ENCODE assay signal across 1 cellular context in the genomic region with DNA sequence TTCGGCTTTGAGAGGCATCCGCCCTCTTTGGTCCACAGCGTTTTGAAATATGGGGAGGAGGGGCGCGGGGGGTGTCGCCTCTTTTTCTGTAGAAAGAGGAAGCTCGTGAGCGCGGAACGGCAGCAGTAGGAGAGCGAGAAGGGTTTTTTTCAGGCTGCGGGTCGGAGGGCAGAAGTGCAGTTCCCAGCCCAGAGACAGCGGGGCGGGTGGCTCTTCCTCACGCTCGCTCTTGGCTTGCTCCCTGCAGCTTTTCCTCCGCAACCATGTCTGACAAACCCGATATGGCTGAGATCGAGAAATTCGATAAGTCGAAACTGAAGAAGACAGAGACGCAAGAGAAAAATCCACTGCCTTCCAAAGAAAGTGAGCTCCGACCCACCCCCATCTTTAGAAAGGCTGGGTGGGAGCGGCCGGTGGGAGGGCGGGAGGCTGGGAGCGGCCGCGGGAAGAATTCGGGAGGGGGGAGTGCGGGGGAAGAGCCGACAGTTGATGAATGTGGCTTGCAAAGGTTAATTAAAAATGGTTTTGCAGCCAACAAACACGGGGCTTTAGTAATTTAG.
A peak's percentile ranks its signal among the peaks of the same experiment; 100 is the strongest.
TF ChIP-seq lines count a peak whose summit lies in the region.

No MANE protein-coding gene starts in this region.

TF ChIP-seq in GM12878, 131 proteins besides CTCF, POLR2A, EP300 and RAD21 (continued from another document):
- no peak for TF ChIP-seq ZNF592 (IDR thresholded peaks at IDR 0.05)
- no peak for TF ChIP-seq PAX5 (IDR thresholded peaks at IDR 0.05; ENCODE audit: borderline replicate concordance, low read depth, low read length)
- TF ChIP-seq BACH1 (IDR thresholded peaks at IDR 0.05; ENCODE audit: borderline replicate concordance), result peak; percentile 54
- 0 out of 2 replicates have a peak, but pooled peaks have one; percentile 34 for TF ChIP-seq MTA2 (IDR thresholded peaks at IDR 0.05; ENCODE audit: low read depth)
- TF ChIP-seq RELB (IDR thresholded peaks at IDR 0.05; ENCODE audit: low read depth), result peak; percentile 56
- no peak for TF ChIP-seq CREB1 (IDR thresholded peaks at IDR 0.05; ENCODE audit: low read depth)
- peak in 1 of 2 experiments; percentile 71; a peak in 3 of 4 replicates for TF ChIP-seq IKZF2 (IDR thresholded peaks at IDR 0.05)
- TF ChIP-seq, protein P1, sequence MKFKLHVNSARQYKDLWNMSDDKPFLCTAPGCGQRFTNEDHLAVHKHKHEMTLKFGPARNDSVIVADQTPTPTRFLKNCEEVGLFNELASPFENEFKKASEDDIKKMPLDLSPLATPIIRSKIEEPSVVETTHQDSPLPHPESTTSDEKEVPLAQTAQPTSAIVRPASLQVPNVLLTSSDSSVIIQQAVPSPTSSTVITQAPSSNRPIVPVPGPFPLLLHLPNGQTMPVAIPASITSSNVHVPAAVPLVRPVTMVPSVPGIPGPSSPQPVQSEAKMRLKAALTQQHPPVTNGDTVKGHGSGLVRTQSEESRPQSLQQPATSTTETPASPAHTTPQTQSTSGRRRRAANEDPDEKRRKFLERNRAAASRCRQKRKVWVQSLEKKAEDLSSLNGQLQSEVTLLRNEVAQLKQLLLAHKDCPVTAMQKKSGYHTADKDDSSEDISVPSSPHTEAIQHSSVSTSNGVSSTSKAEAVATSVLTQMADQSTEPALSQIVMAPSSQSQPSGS (IDR thresholded peaks at IDR 0.05; ENCODE audit: low read length), result no peak
- no peak for TF ChIP-seq TCF7 (IDR thresholded peaks at IDR 0.05; ENCODE audit: borderline replicate concordance)
- TF ChIP-seq, protein P2, sequence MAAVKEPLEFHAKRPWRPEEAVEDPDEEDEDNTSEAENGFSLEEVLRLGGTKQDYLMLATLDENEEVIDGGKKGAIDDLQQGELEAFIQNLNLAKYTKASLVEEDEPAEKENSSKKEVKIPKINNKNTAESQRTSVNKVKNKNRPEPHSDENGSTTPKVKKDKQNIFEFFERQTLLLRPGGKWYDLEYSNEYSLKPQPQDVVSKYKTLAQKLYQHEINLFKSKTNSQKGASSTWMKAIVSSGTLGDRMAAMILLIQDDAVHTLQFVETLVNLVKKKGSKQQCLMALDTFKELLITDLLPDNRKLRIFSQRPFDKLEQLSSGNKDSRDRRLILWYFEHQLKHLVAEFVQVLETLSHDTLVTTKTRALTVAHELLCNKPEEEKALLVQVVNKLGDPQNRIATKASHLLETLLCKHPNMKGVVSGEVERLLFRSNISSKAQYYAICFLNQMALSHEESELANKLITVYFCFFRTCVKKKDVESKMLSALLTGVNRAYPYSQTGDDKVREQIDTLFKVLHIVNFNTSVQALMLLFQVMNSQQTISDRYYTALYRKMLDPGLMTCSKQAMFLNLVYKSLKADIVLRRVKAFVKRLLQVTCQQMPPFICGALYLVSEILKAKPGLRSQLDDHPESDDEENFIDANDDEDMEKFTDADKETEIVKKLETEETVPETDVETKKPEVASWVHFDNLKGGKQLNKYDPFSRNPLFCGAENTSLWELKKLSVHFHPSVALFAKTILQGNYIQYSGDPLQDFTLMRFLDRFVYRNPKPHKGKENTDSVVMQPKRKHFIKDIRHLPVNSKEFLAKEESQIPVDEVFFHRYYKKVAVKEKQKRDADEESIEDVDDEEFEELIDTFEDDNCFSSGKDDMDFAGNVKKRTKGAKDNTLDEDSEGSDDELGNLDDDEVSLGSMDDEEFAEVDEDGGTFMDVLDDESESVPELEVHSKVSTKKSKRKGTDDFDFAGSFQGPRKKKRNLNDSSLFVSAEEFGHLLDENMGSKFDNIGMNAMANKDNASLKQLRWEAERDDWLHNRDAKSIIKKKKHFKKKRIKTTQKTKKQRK (IDR thresholded peaks at IDR 0.05; ENCODE audit: low read depth, low read length), result no peak
- peak; percentile 22; the same call in 1 of the 2 replicates for TF ChIP-seq LARP7 (IDR thresholded peaks at IDR 0.05)
- no peak for TF ChIP-seq GABPA (IDR thresholded peaks at IDR 0.05; ENCODE audit: low read depth)
- TF ChIP-seq, protein P3, sequence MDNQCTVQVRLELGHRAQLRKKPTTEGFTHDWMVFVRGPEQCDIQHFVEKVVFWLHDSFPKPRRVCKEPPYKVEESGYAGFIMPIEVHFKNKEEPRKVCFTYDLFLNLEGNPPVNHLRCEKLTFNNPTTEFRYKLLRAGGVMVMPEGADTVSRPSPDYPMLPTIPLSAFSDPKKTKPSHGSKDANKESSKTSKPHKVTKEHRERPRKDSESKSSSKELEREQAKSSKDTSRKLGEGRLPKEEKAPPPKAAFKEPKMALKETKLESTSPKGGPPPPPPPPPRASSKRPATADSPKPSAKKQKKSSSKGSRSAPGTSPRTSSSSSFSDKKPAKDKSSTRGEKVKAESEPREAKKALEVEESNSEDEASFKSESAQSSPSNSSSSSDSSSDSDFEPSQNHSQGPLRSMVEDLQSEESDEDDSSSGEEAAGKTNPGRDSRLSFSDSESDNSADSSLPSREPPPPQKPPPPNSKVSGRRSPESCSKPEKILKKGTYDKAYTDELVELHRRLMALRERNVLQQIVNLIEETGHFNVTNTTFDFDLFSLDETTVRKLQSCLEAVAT (IDR thresholded peaks at IDR 0.05), result peak; percentile 82
- TF ChIP-seq HDAC6 (IDR thresholded peaks at IDR 0.05; ENCODE audit: unreplicated experiment), result peak; percentile 58
- peak; percentile 48; the same call in 1 of the 2 replicates for TF ChIP-seq NR2C1 (IDR thresholded peaks at IDR 0.05)
- TF ChIP-seq, protein P4, sequence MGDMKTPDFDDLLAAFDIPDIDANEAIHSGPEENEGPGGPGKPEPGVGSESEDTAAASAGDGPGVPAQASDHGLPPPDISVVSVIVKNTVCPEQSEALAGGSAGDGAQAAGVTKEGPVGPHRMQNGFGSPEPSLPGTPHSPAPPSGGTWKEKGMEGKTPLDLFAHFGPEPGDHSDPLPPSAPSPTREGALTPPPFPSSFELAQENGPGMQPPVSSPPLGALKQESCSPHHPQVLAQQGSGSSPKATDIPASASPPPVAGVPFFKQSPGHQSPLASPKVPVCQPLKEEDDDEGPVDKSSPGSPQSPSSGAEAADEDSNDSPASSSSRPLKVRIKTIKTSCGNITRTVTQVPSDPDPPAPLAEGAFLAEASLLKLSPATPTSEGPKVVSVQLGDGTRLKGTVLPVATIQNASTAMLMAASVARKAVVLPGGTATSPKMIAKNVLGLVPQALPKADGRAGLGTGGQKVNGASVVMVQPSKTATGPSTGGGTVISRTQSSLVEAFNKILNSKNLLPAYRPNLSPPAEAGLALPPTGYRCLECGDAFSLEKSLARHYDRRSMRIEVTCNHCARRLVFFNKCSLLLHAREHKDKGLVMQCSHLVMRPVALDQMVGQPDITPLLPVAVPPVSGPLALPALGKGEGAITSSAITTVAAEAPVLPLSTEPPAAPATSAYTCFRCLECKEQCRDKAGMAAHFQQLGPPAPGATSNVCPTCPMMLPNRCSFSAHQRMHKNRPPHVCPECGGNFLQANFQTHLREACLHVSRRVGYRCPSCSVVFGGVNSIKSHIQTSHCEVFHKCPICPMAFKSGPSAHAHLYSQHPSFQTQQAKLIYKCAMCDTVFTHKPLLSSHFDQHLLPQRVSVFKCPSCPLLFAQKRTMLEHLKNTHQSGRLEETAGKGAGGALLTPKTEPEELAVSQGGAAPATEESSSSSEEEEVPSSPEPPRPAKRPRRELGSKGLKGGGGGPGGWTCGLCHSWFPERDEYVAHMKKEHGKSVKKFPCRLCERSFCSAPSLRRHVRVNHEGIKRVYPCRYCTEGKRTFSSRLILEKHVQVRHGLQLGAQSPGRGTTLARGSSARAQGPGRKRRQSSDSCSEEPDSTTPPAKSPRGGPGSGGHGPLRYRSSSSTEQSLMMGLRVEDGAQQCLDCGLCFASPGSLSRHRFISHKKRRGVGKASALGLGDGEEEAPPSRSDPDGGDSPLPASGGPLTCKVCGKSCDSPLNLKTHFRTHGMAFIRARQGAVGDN (IDR thresholded peaks at IDR 0.05), result peak; percentile 47
- TF ChIP-seq CREM (IDR thresholded peaks at IDR 0.05; ENCODE audit: low read depth), result no peak; the same call in 1 of the 2 replicates
- no peak for TF ChIP-seq SUPT20H (IDR thresholded peaks at IDR 0.05; ENCODE audit: borderline replicate concordance, control insufficient read depth, low read depth, low read length)
- no peak for TF ChIP-seq TCF12 (IDR thresholded peaks at IDR 0.05; ENCODE audit: low read depth, low read length)
- TF ChIP-seq SRF (IDR thresholded peaks at IDR 0.05; ENCODE audit: low read depth in 2 of 2, low read length in 2 of 2), result no peak
- TF ChIP-seq MYB (IDR thresholded peaks at IDR 0.05; ENCODE audit: borderline replicate concordance, low read depth, low read length), result no peak
- peak; percentile 52; the same call in 1 of the 2 replicates for TF ChIP-seq CHD2 (IDR thresholded peaks at IDR 0.05; ENCODE audit: borderline replicate concordance, low read depth, low read length)
- no peak for TF ChIP-seq SP1 (IDR thresholded peaks at IDR 0.05; ENCODE audit: low read depth, low read length)
- no peak for TF ChIP-seq SIN3A (IDR thresholded peaks at IDR 0.05; ENCODE audit: low read depth, low read length)
- TF ChIP-seq RBBP5 (conservative IDR thresholded peaks at IDR 0.05), result no peak
- TF ChIP-seq RCOR1 (conservative IDR thresholded peaks at IDR 0.05; ENCODE audit: low read depth, low read length), result no peak
- no peak; the same call in 1 of the 2 replicates for TF ChIP-seq POLR2AphosphoS5 (IDR thresholded peaks at IDR 0.05; ENCODE audit: low read length)
- TF ChIP-seq WRNIP1 (IDR thresholded peaks at IDR 0.05; ENCODE audit: borderline replicate concordance, low read depth, low read length), result no peak
TF ChIP-seq in GM12878: peak in this region for 24.
